ENCODE assay signal across 14 cellular contexts in genomic region chr2:60294901-60295590, GRCh38.
A peak's percentile ranks its signal among the peaks of the same experiment; 100 is the strongest.
DNase-seq lines count a peak whose midpoint lies in the region; ATAC-seq and TF ChIP-seq lines count a peak whose summit lies in the region.
"Had no signal": no experiment of that assay in that cellular context is flagged by ENCODE, and none has a peak within 500 bp of the region (broad histone marks: within the 10 kb centered on the region; RNA-seq: fewer than 3 reads in every experiment).

No MANE protein-coding gene starts in this region.

- peak overlapping the region; percentile 33 for H3K4me2 ChIP-seq in mammary epithelial cell (ENCODE audit: insufficient read depth, low read depth, low read length)

- peak; percentile 34 for DNase-seq in HuH-7.5 (ENCODE audit: low spot score)
- no peak for DNase-seq in mammary epithelial cell
- DNase-seq in left colon = no peak
- no peak for DNase-seq in suprapubic skin (ENCODE audit: low spot score in 2 of 2)
- DNase-seq in kidney glomerular epithelial cell (lab: John Stamatoyannopoulos, UW) = no peak
- DNase-seq in mucosa of gallbladder (ENCODE audit: low spot score) = no peak
- DNase-seq: activated B cell treated with CpG ODN at 0.5 μM for 24 hours; adrenal gland; BE2C; NCI-H2081 treated with DMSO at 0.1 percent for 48 hours; stimulated activated CD4-positive, alpha-beta T cell treated with anti-CD3 and anti-CD28 coated beads, Interleukin-4, amount 100 ng/mL, for 4 hours had no signal

- H2AFZ ChIP-seq in mammary epithelial cell (ENCODE audit: low read depth, low read length) = peak overlapping the region; percentile 92

- H3K9ac ChIP-seq in mammary epithelial cell (ENCODE audit: insufficient read depth, low read length) = no peak overlapping the region

- no peak overlapping the region for H3K4me3 ChIP-seq in mammary epithelial cell (replicated peaks in 1 of 3; ENCODE audit: insufficient read depth in 1 of 3, low read depth in 2 of 3, low read length in 3 of 3)
- H3K4me3 ChIP-seq in suprapubic skin = no peak overlapping the region
- H3K4me3 ChIP-seq: adrenal gland had no signal

- in situ Hi-C loops in mammary epithelial cell (cut with MboI; ENCODE audit: low sequenced_read_pairs in 2 of 2) = no loop called here

- H4K20me1 ChIP-seq in mammary epithelial cell (ENCODE audit: insufficient read depth, low read length) = no peaks in the 10 kb centered on the region

- H3K27ac ChIP-seq in mammary epithelial cell (ENCODE audit: insufficient read depth, low read depth, low read length) = no peak overlapping the region
- H3K27ac ChIP-seq in suprapubic skin = peak overlapping the region; percentile 72
- H3K27ac ChIP-seq: adrenal gland, epithelial cell of prostate, tibial nerve had no signal

- TF ChIP-seq CTCF in mammary epithelial cell (conservative IDR thresholded peaks at IDR 0.05 in 1 of 2, IDR thresholded peaks at IDR 0.05 in 1 of 2; ENCODE audit: extremely low read depth in 1 of 2, insufficient read depth in 1 of 2, low read depth in 1 of 2, low read length in 2 of 2) (no peak), suprapubic skin (IDR thresholded peaks at IDR 0.05) (no peak)

- H3K36me3 ChIP-seq in mammary epithelial cell (ENCODE audit: insufficient read depth, low read length) (no peaks in the 10 kb centered on the region), suprapubic skin (no peaks in the 10 kb centered on the region)
- H3K36me3 ChIP-seq: adrenal gland, BE2C, tibial nerve had no signal

- BruUV-seq in mammary epithelial cell (replicated peaks; lab: Mats Ljungman, UMichigan) = no TSS peak

- H3K27me3 ChIP-seq in mammary epithelial cell (ENCODE audit: insufficient read depth, low read length) = no peaks in the 10 kb centered on the region
- H3K27me3 ChIP-seq in suprapubic skin = no peaks in the 10 kb centered on the region
- H3K27me3 ChIP-seq: BE2C had no signal

- CTCF ChIA-PET in mammary epithelial cell (lab: Charles Lee; ENCODE audit: low non-redundant PET) = no interaction called here

- no peaks in the 10 kb centered on the region for H3K79me2 ChIP-seq in mammary epithelial cell (ENCODE audit: insufficient read depth, low read length)

- H3K4me1 ChIP-seq in mammary epithelial cell (ENCODE audit: insufficient read depth, low read length) = peaks cover 8% of the 10 kb centered on the region
- H3K4me1 ChIP-seq in suprapubic skin = peaks cover 49% of the 10 kb centered on the region
- H3K4me1 ChIP-seq: adrenal gland, BE2C had no signal

- H3K9me3 ChIP-seq in mammary epithelial cell (replicated peaks; ENCODE audit: insufficient read depth, low read length) (no peaks in the 10 kb centered on the region), suprapubic skin (no peaks in the 10 kb centered on the region)
- H3K9me3 ChIP-seq: adrenal gland, BE2C, tibial nerve had no signal

- TF ChIP-seq POLR2A in suprapubic skin (IDR thresholded peaks at IDR 0.05) = no peak

- TF ChIP-seq EP300 in suprapubic skin (IDR thresholded peaks at IDR 0.05) = no peak

- WGBS in mammary epithelial cell (ENCODE audit: low coverage, missing lambda C conversion rate) = 6% methylated on average over 13 of the region's 19 CpGs
- 68% methylated on average over 16 of the region's 19 CpGs for WGBS in suprapubic skin

- dilution Hi-C loops in mammary epithelial cell (cut with HindIII; ENCODE audit: low sequenced_read_pairs) = no loop called here

- ATAC-seq in left colon (peak; percentile 19), GM18519 (IDR thresholded peaks at IDR 0.05; ENCODE audit: low FRiP score, unreplicated experiment) (no peak)

- intact Hi-C loops in mammary epithelial cell (cut with micrococcal nuclease) (no loop called here), left colon (cut with DNase I, micrococcal nuclease) (no loop called here)
